ENCODE assay signal across 8 cellular contexts in the genomic region with DNA sequence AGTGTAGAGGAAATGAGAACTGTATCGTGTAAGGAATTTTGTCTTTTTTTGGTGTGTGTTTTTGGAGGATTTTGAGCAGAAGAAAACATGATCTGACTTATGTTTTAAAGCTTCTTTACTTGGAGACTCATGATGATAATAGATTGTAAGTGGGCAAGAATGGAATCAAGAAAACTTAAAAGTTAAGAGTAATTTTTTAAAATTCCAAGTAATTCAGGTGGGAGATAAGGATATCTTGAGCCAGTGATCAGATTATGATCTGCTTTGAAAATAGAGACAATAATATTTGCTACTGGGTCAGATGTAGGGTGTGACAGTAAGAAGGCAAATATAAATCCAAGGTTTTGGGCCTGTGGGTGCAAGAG. TPM values are rescaled to one million over a fixed set of nuclear protein-coding genes. Genes with fewer than 3 reads are reported as not detected.
DNase-seq lines count a peak whose midpoint lies in the region; ATAC-seq, FAIRE-seq and TF ChIP-seq lines count a peak whose summit lies in the region.

No MANE protein-coding gene starts in this region.

- H3K27ac Mint-ChIP-seq in glutamatergic neuron (ENCODE audit: unreplicated experiment) = no peak overlapping the region

- H3K27ac ChIP-seq in right atrium auricular region (peak overlapping the region; percentile 87 to 89), duodenal mucosa (ENCODE audit: low read depth, low read length) (no peak overlapping the region)

- FAIRE-seq in GM19239 (lab: Jason Lieb, UNC) = no peak

- peaks cover 6% of the 10 kb centered on the region for H3K27me3 Mint-ChIP-seq in glutamatergic neuron (ENCODE audit: unreplicated experiment)

- TF ChIP-seq CTCF in right atrium auricular region (IDR thresholded peaks at IDR 0.05) (no peak), glutamatergic neuron (IDR thresholded peaks at IDR 0.05; ENCODE audit: partially characterized antibody, unreplicated experiment) (no peak)

- no peaks in the 10 kb centered on the region for H3K9me3 ChIP-seq in right atrium auricular region
- no peaks in the 10 kb centered on the region for H3K9me3 ChIP-seq in duodenal mucosa (ENCODE audit: control insufficient read depth in 1 of 2, low read length in 2 of 2)
- no peaks in the 10 kb centered on the region for H3K9me3 ChIP-seq in mucosa of stomach (ENCODE audit: control insufficient read depth, low read length)

- no peak for ATAC-seq in Right ventricle myocardium inferior
- no peak for ATAC-seq in GM21576 (IDR thresholded peaks at IDR 0.05; ENCODE audit: unreplicated experiment)

- H3K4me3 ChIP-seq in right atrium auricular region (peak overlapping the region; percentile 76 to 77), duodenal mucosa (ENCODE audit: low read depth in 1 of 2, low read length in 2 of 2) (peak overlapping the region; percentile 87 to 99), mucosa of stomach (ENCODE audit: low read length) (peak overlapping the region; percentile 93)

- H3K4me3 Mint-ChIP-seq in glutamatergic neuron (ENCODE audit: unreplicated experiment) = no peak overlapping the region

- H3K36me3 ChIP-seq in right atrium auricular region (peaks cover 11% of the 10 kb centered on the region), duodenal mucosa (ENCODE audit: control insufficient read depth in 1 of 2, insufficient read depth in 2 of 2, low read length in 2 of 2) (peaks cover 10 to 11% of the 10 kb centered on the region in 2 donors), mucosa of stomach (ENCODE audit: control insufficient read depth, insufficient read depth, low read length) (no peaks in the 10 kb centered on the region)

- peaks cover 8% of the 10 kb centered on the region for H3K4me1 Mint-ChIP-seq in glutamatergic neuron (ENCODE audit: low read depth, unreplicated experiment)

- DNase-seq in right atrium auricular region (ENCODE audit: low spot score) = no peak
- DNase-seq in Right ventricle myocardium inferior (ENCODE audit: missing footprints) = no peak
- DNase-seq in glutamatergic neuron = no peak
- DNase-seq in GM19239 (ENCODE audit: insufficient read length, low spot score) = no peak
- DNase-seq in posterior cingulate gyrus = no peak

- H3K4me1 ChIP-seq in right atrium auricular region = peaks cover 0 to 31% of the 10 kb centered on the region in 2 donors
- H3K4me1 ChIP-seq in duodenal mucosa (ENCODE audit: control insufficient read depth in 1 of 2, insufficient read depth in 2 of 2, low read length in 2 of 2) = peaks cover 8 to 17% of the 10 kb centered on the region in 2 donors
- peaks cover 8% of the 10 kb centered on the region for H3K4me1 ChIP-seq in mucosa of stomach (ENCODE audit: control insufficient read depth, insufficient read depth, low read length)

- intact Hi-C loops in Right ventricle myocardium inferior (cut with DNase I) = no loop called here
- intact Hi-C loops in posterior cingulate gyrus (cut with DNase I) = loop anchor here (5.0 to 10.0 kb wide), 2 partner anchors 65 to 183 kb away; partner anchors contain the start of gene ZNF165

- no peaks in the 10 kb centered on the region for H3K36me3 Mint-ChIP-seq in glutamatergic neuron (ENCODE audit: unreplicated experiment)

- no peaks in the 10 kb centered on the region for H3K27me3 ChIP-seq in right atrium auricular region
- H3K27me3 ChIP-seq in duodenal mucosa (ENCODE audit: control insufficient read depth in 1 of 2, insufficient read depth in 2 of 2, low read length in 2 of 2) = peaks cover 0 to 3% of the 10 kb centered on the region in 2 donors
- H3K27me3 ChIP-seq in mucosa of stomach (ENCODE audit: control insufficient read depth, insufficient read depth, low read length) = no peaks in the 10 kb centered on the region

- peaks cover 3% of the 10 kb centered on the region for H3K9me3 Mint-ChIP-seq in glutamatergic neuron (ENCODE audit: unreplicated experiment)

- peak overlapping the region; percentile 69 to 86 for H3K9ac ChIP-seq in duodenal mucosa (ENCODE audit: low read depth in 1 of 2, low read length in 2 of 2)
- peak overlapping the region; percentile 75 for H3K9ac ChIP-seq in mucosa of stomach (ENCODE audit: low read length)

RNA-seq across cellular contexts. Expression of gene ZSCAN26, which starts 0.7 kb away (rescaled TPM):
- total RNA-seq in right atrium auricular region (10 to 100 TPM; 11.2 to 13.3 TPM), Right ventricle myocardium inferior (11.1 TPM), glutamatergic neuron (ENCODE audit: unreplicated experiment) (24.8 TPM)

RNA-seq across cellular contexts. Expression of gene NKAPL, which starts 8.6 kb away (rescaled TPM):
- total RNA-seq in right atrium auricular region = 1 to 10 TPM; 3.1 to 5.1 TPM
- 7.4 TPM for total RNA-seq in Right ventricle myocardium inferior
- 0.69 TPM for total RNA-seq in glutamatergic neuron (ENCODE audit: unreplicated experiment)

RNA-seq across cellular contexts. Expression of gene PGBD1, which starts 13.7 kb away (rescaled TPM):
- total RNA-seq in right atrium auricular region = 1 to 10 TPM; 1.8 to 4.1 TPM
- total RNA-seq in Right ventricle myocardium inferior = 2.5 TPM
- 18.1 TPM for total RNA-seq in glutamatergic neuron (ENCODE audit: unreplicated experiment)

RNA-seq across cellular contexts. Expression of gene ZKSCAN4, which starts 15.6 kb away (rescaled TPM):
- total RNA-seq in right atrium auricular region (1 to 10 TPM; 1.8 to 2.0 TPM), Right ventricle myocardium inferior (2.5 TPM), glutamatergic neuron (ENCODE audit: unreplicated experiment) (7.7 TPM)

RNA-seq across cellular contexts. Expression of gene ZSCAN9, which starts 42.6 kb away (rescaled TPM):
- 10 to 100 TPM in 1 of 2 donors, 1 to 10 TPM in 1; 5.8 to 10.1 TPM for total RNA-seq in right atrium auricular region
- total RNA-seq in Right ventricle myocardium inferior = 9.4 TPM
- 54.0 TPM for total RNA-seq in glutamatergic neuron (ENCODE audit: unreplicated experiment)
